ENCODE assay signal across 25 cellular contexts in the genomic region with DNA sequence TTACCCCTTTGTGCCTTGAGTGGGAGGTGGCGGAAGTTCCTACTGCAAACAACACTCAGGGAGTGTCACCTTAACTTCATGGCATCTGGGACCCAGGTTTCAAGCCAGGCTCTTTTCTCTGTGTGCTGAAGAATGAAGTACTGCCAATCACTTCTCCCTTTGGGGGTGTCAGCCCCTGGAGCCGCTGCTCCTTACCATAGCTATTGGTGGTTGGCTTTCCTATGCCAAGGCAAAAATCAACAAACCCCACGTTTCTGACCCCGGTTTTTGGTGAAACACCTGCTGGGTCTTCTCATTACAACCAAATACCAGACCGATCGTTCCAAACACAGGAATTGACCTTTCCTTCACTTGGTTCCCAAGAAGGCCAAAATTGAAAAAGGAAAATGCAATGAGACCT. TPM values are rescaled to one million over a fixed set of nuclear protein-coding genes. Genes with fewer than 3 reads are reported as not detected.
A peak's percentile ranks its signal among the peaks of the same experiment; 100 is the strongest.
DNase-seq lines count a peak whose midpoint lies in the region; ATAC-seq, FAIRE-seq and TF ChIP-seq lines count a peak whose summit lies in the region.
"Had no signal": no experiment of that assay in that cellular context is flagged by ENCODE, and none has a peak within 500 bp of the region (broad histone marks: within the 10 kb centered on the region; RNA-seq: fewer than 3 reads in every experiment).

No MANE protein-coding gene starts in this region.

- ATAC-seq in activated CD8-positive, alpha-beta memory T cell treated with anti-CD3 and anti-CD28 coated beads, Interleukin-2, amount 10 ng/mL, durations not matched to agents 7 days and 5 days = no peak
- ATAC-seq in psoas muscle = no peak
- ATAC-seq: CD8-positive, alpha-beta T cell had no signal

- WGBS in psoas muscle, 3 donors = 38 to 48% (median 39%) methylated on average over 6 of the region's 6 CpGs

- no peak overlapping the region for H3K27ac Mint-ChIP-seq in activated CD8-positive, alpha-beta memory T cell treated with anti-CD3 and anti-CD28 coated beads, Interleukin-2, amount 10 ng/mL, durations not matched to agents 7 days and 5 days
- H3K27ac Mint-ChIP-seq: B cell; CD4-positive, CD25-positive, alpha-beta regulatory T cell; CD8-positive, alpha-beta T cell; HFFc6 had no signal

- no peak overlapping the region for H3K4me3 Mint-ChIP-seq in activated CD8-positive, alpha-beta memory T cell treated with anti-CD3 and anti-CD28 coated beads, Interleukin-2, amount 10 ng/mL, durations not matched to agents 7 days and 5 days
- H3K4me3 Mint-ChIP-seq: B cell; CD4-positive, CD25-positive, alpha-beta regulatory T cell; CD8-positive, alpha-beta T cell; HFFc6 had no signal

- peaks cover 9% of the 10 kb centered on the region for H3K9me3 Mint-ChIP-seq in activated CD8-positive, alpha-beta memory T cell treated with anti-CD3 and anti-CD28 coated beads, Interleukin-2, amount 10 ng/mL, durations not matched to agents 7 days and 5 days (ENCODE audit: low read depth)

- H3K27me3 ChIP-seq in psoas muscle (ENCODE audit: insufficient read depth in 3 of 3, low read length in 2 of 3) = no peaks in the 10 kb centered on the region
- H3K27me3 ChIP-seq: BLaER1 had no signal

- no peaks in the 10 kb centered on the region for H3K36me3 ChIP-seq in psoas muscle (ENCODE audit: insufficient read depth in 1 of 2, low read depth in 1 of 2)
- no peaks in the 10 kb centered on the region for H3K36me3 ChIP-seq in kidney (ENCODE audit: control insufficient read depth in 1 of 2, insufficient read depth in 2 of 2, low read length in 2 of 2)
- H3K36me3 ChIP-seq: BLaER1, HAP-1 had no signal

- peaks cover 20% of the 10 kb centered on the region for H3K4me1 ChIP-seq in psoas muscle
- H3K4me1 ChIP-seq in kidney (ENCODE audit: control insufficient read depth in 1 of 2, insufficient read depth in 1 of 2, low read depth in 1 of 2, low read length in 2 of 2) = no peaks in the 10 kb centered on the region
- H3K4me1 ChIP-seq: BLaER1, HAP-1 had no signal

- DNase-seq in activated CD8-positive, alpha-beta memory T cell treated with anti-CD3 and anti-CD28 coated beads for 24 hours = peak; percentile 5
- DNase-seq in activated CD8-positive, alpha-beta memory T cell treated with anti-CD3 and anti-CD28 coated beads, Interleukin-2, amount 10 ng/mL, durations not matched to agents 7 days and 5 days = no peak
- DNase-seq in ecto neural progenitor cell (ENCODE audit: low spot score) (peak; percentile 16), psoas muscle (no peak), NCI-H2171 (lab: John Stamatoyannopoulos, UW) (no peak), NCI-H69 (lab: John Stamatoyannopoulos, UW) (no peak), kidney (no peak)
- DNase-seq: Caco-2; CD4-positive, CD25-positive, alpha-beta regulatory T cell; DMS 273 treated with DMSO at 0.1 percent for 48 hours; DMS79; EL; GDM1; GOT3; HFFc6 had no signal

- H3K36me3 Mint-ChIP-seq in activated CD8-positive, alpha-beta memory T cell treated with anti-CD3 and anti-CD28 coated beads, Interleukin-2, amount 10 ng/mL, durations not matched to agents 7 days and 5 days = peaks cover 6% of the 10 kb centered on the region

- H3K4me3 ChIP-seq in psoas muscle (no peak overlapping the region), kidney (ENCODE audit: low read length in 2 of 2) (no peak overlapping the region)
- H3K4me3 ChIP-seq: BLaER1, GM12878, HAP-1 had no signal

- intact Hi-C loops in psoas muscle (cut with DNase I) (no loop called here), kidney (cut with DNase I) (no loop called here)

- H3K27ac ChIP-seq in psoas muscle = peak overlapping the region; percentile 16
- H3K27ac ChIP-seq in kidney (ENCODE audit: low read depth in 2 of 2, low read length in 2 of 2) = no peak overlapping the region
- H3K27ac ChIP-seq: 22Rv1, BLaER1, C4-2B had no signal

- H3K9ac ChIP-seq in kidney (ENCODE audit: low read length in 2 of 2) = no peak overlapping the region
- H3K9ac ChIP-seq: BLaER1 had no signal

- FAIRE-seq in kidney (lab: Jason Lieb, UNC) = no peak
- FAIRE-seq: A204.1, GM12878, GM18507, H54 had no signal

- no peak for TF ChIP-seq CTCF in psoas muscle (IDR thresholded peaks at IDR 0.05)
- TF ChIP-seq CTCF in kidney (IDR thresholded peaks at IDR 0.05; ENCODE audit: borderline replicate concordance, extremely low read depth, insufficient read depth) = no peak

- CTCF ChIA-PET in activated CD8-positive, alpha-beta memory T cell treated with anti-CD3 and anti-CD28 coated beads, Interleukin-2, amount 10 ng/mL, durations not matched to agents 7 days and 5 days (lab: Charles Lee) = no interaction called here

- peaks cover 5% of the 10 kb centered on the region for H3K27me3 Mint-ChIP-seq in activated CD8-positive, alpha-beta memory T cell treated with anti-CD3 and anti-CD28 coated beads, Interleukin-2, amount 10 ng/mL, durations not matched to agents 7 days and 5 days
- H3K27me3 Mint-ChIP-seq: B cell; CD4-positive, CD25-positive, alpha-beta regulatory T cell had no signal

- no peaks in the 10 kb centered on the region for H3K4me1 Mint-ChIP-seq in activated CD8-positive, alpha-beta memory T cell treated with anti-CD3 and anti-CD28 coated beads, Interleukin-2, amount 10 ng/mL, durations not matched to agents 7 days and 5 days

- H3K9me3 ChIP-seq in psoas muscle (peaks cover 5% of the 10 kb centered on the region), kidney (ENCODE audit: control insufficient read depth in 1 of 2, low read length in 2 of 2) (peaks cover 0 to 7% of the 10 kb centered on the region in 2 donors)
- H3K9me3 ChIP-seq: HAP-1 had no signal

RNA-seq across cellular contexts. Expression of gene SLC2A9, which starts 19.7 kb away (rescaled TPM):
- total RNA-seq in activated CD8-positive, alpha-beta memory T cell treated with anti-CD3 and anti-CD28 coated beads, Interleukin-2, amount 10 ng/mL, durations not matched to agents 7 days and 5 days = 1 to 10 TPM; 1.4 to 3.8 TPM
- 1 to 10 TPM in 3 of 4 donors, under 1 TPM in 1; 0.71 to 2.4 (median 1.5) TPM for total RNA-seq in psoas muscle
- polyA plus RNA-seq in psoas muscle = 1 to 10 TPM in 1 of 3 donors, under 1 TPM in 2; 0.37 to 2.7 (median 0.52) TPM
- total RNA-seq in kidney = 47.6 TPM
- polyA plus RNA-seq in kidney (ENCODE audit: insufficient read depth, low read depth, low replicate concordance) = 41.5 TPM

Comparison
In these comparisons a context has a peak if more than half of its experiments do, and no peak if none do; other contexts are left out.
1. DNase-seq: peak in activated CD8-positive, alpha-beta memory T cell treated with anti-CD3 and anti-CD28 coated beads for 24 hours (single experiment) and ecto neural progenitor cell (single experiment); none in activated CD8-positive, alpha-beta memory T cell treated with anti-CD3 and anti-CD28 coated beads, Interleukin-2, amount 10 ng/mL, durations not matched to agents 7 days and 5 days (single experiment), psoas muscle (0 of 2), NCI-H2171 (single experiment), NCI-H69 (single experiment) and kidney (single experiment).
2. RNA of gene SLC2A9, which starts 19.7 kb away (total RNA-seq): 47.6 TPM in kidney (single experiment); 1.4 to 3.8 TPM in activated CD8-positive, alpha-beta memory T cell treated with anti-CD3 and anti-CD28 coated beads, Interleukin-2, amount 10 ng/mL, durations not matched to agents 7 days and 5 days and 0.71 to 2.4 TPM in psoas muscle; every median in the first group is over 10 times any median in the second.